ENCODE assay signal across 8 cellular contexts in the genomic region with DNA sequence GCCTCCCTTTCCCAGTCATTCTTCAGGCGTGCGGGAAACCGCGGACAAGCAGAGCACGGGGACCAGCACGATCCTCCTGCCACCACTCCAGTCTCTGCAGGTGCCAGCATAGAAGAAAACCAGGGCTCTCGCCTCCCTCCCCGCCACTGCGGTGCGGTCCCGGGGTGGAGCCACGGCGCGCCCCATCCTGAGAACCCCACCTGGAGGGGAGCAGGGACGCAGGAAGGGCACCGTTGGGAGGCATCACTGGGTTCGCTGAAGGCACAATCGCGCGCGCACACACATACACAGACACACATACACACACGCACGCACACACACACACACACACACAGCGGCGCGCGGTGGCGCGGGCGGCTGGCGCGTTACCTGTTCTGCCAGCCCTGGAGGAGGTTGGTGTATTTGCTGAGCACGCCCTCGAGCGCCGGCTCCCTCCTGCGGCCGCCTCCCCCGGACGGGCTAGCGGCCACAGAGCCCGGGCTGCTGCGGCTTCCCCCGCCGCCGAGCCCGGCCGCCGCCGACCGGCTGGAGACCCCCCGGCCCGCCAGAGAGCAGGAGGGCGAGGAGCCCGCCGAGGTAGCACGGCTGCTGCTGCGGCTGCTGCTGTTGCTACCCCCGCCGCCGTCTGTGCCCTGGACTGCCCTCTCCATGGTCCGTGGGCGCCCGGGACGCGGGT. TPM values are rescaled to one million over a fixed set of nuclear protein-coding genes. Genes with fewer than 3 reads are reported as not detected.
DNase-seq lines count a peak whose midpoint lies in the region; ATAC-seq and TF ChIP-seq lines count a peak whose summit lies in the region.

No MANE protein-coding gene starts in this region.

- in situ Hi-C loops in gastrocnemius medialis (cut with MboI; ENCODE audit: low sequenced_read_pairs in 4 of 4): no loop called here

- no peaks in the 10 kb centered on the region for H3K36me3 ChIP-seq in SK-N-MC (ENCODE audit: insufficient read depth, low read length)
- H3K36me3 ChIP-seq in iPS-15b (ENCODE audit: control insufficient read depth, insufficient read depth, low read length): no peaks in the 10 kb centered on the region
- H3K36me3 ChIP-seq in gastrocnemius medialis: no peaks in the 10 kb centered on the region

- H3K4me1 ChIP-seq in iPS-15b (ENCODE audit: control insufficient read depth, insufficient read depth, low read length) (peaks cover 17% of the 10 kb centered on the region), gastrocnemius medialis (peaks cover 9 to 11% of the 10 kb centered on the region in 2 donors)

- TF ChIP-seq CTCF in gastrocnemius medialis (IDR thresholded peaks at IDR 0.05 in 4 of 5, conservative IDR thresholded peaks at IDR 0.05 in 1 of 5): no peak

- H3K4me3 ChIP-seq in SK-N-MC: peak overlapping the region; percentile 71
- peak overlapping the region; percentile 91 for H3K4me3 ChIP-seq in iPS-15b (ENCODE audit: low read depth, low read length)
- peak overlapping the region; percentile 57 to 80 (median 70) for H3K4me3 ChIP-seq in gastrocnemius medialis

- peaks cover 7% of the 10 kb centered on the region for H3K27me3 ChIP-seq in iPS-15b (ENCODE audit: control insufficient read depth, insufficient read depth, low read length)
- H3K27me3 ChIP-seq in gastrocnemius medialis: peaks cover 0 to 11% (median 5%) of the 10 kb centered on the region in 3 donors

- H3K9ac ChIP-seq in SK-N-MC (ENCODE audit: insufficient read length) (no peak overlapping the region), iPS-15b (ENCODE audit: low read depth, low read length) (peak overlapping the region; percentile 74)

- DNase-seq in NCI-H2107 treated with DMSO at 0.1 percent for 48 hours (lab: John Stamatoyannopoulos, UW; ENCODE audit: unreplicated experiment) (peak; percentile 25), NCI-H2107 (lab: John Stamatoyannopoulos, UW) (no peak), HT1080 (ENCODE audit: low read depth) (peak; percentile 67), SK-N-MC (ENCODE audit: low read depth, low spot score) (no peak), astrocyte of the hippocampus (ENCODE audit: low read depth, low spot score) (peak; percentile 85), gastrocnemius medialis (peak in 1 of 2 donors; percentile 19)

- intact Hi-C loops in gastrocnemius medialis (cut with DNase I; ENCODE audit: low total_unique reads): no loop called here

- no peaks in the 10 kb centered on the region for H3K9me3 ChIP-seq in SK-N-MC (ENCODE audit: low read depth, low read length)
- H3K9me3 ChIP-seq in iPS-15b (ENCODE audit: control insufficient read depth, insufficient read depth, low read length): no peaks in the 10 kb centered on the region
- H3K9me3 ChIP-seq in gastrocnemius medialis: no peaks in the 10 kb centered on the region

- TF ChIP-seq POLR2A in gastrocnemius medialis (IDR thresholded peaks at IDR 0.05): no peak

- peak; percentile 40 to 62 for ATAC-seq in gastrocnemius medialis
- no peak for ATAC-seq in GM21737 (IDR thresholded peaks at IDR 0.05; ENCODE audit: unreplicated experiment)

- H3K27ac ChIP-seq in SK-N-MC: no peak overlapping the region
- peak overlapping the region; percentile 58 to 78 (median 71) for H3K27ac ChIP-seq in gastrocnemius medialis

RNA-seq across cellular contexts. Expression of gene OSBPL10, which starts 0.4 kb away (rescaled TPM):
- 20.2 and 28.1 TPM in 2 replicates for total RNA-seq in HT1080 (2014; rRNA removed; shearing (Covaris generic))
- polyA plus RNA-seq in HT1080 (2015; cell fraction: cytosol; rRNA removed): 17.1 and 19.6 TPM in 2 replicates
- polyA plus RNA-seq in HT1080 (2015; cell fraction: nucleus; rRNA removed): 21.6 and 23.3 TPM in 2 replicates
- 1 to 10 TPM; 1.4 to 7.0 (median 3.8) TPM for total RNA-seq in gastrocnemius medialis

RNA-seq across cellular contexts. Expression of gene ZNF860, which starts 0.9 kb away (rescaled TPM):
- 0.08 and 0.10 TPM in 2 replicates for total RNA-seq in HT1080 (2014; rRNA removed; shearing (Covaris generic))
- polyA plus RNA-seq in HT1080 (2015; cell fraction: cytosol; rRNA removed): 0.13 and 0.15 TPM in 2 replicates
- polyA plus RNA-seq in HT1080 (2015; cell fraction: nucleus; rRNA removed): 0.06 and 0.11 TPM in 2 replicates
- total RNA-seq in gastrocnemius medialis: under 1 TPM in 1 of 4 donors, not detected in 3; 0.07 TPM

Comparison
In these comparisons a context has a peak if more than half of its experiments do, and no peak if none do; other contexts are left out.
1. DNase-seq: peak in NCI-H2107 treated with DMSO at 0.1 percent for 48 hours (single experiment), HT1080 (single experiment) and astrocyte of the hippocampus (single experiment); none in NCI-H2107 (single experiment) and SK-N-MC (single experiment).
2. Peak in every context shown above with its lines, with median percentiles within 50 percentile points of each other: H3K4me3 ChIP-seq.